8 cellular contexts compared by ENCODE assay signal in genomic region chr6:36874443-36875249, GRCh38. TPM values are rescaled to one million over a fixed set of nuclear protein-coding genes. Genes with fewer than 3 reads are reported as not detected.
DNase-seq lines count a peak whose midpoint lies in the region; FAIRE-seq and TF ChIP-seq lines count a peak whose summit lies in the region.

Gene PPIL1 (minus strand): TSS chr6:36874803. CDS start chr6:36874772, 31 bp downstream.

- H3K9me3 Mint-ChIP-seq in neural crest cell, result no peaks in the 10 kb centered on the region

- peak within 1 kb of the TSS; percentile 100 for H3K27ac Mint-ChIP-seq in neural crest cell (ENCODE audit: unreplicated experiment)

- H3K27me3 ChIP-seq in MG63 (no peaks in the 10 kb centered on the region), stomach smooth muscle (ENCODE audit: control insufficient read depth in 1 of 2, insufficient read depth in 2 of 2, low read length in 2 of 2) (no peaks in the 10 kb centered on the region)

- H3K36me3 ChIP-seq in MG63 (peaks cover 10% of the 10 kb centered on the region), stomach smooth muscle (ENCODE audit: control insufficient read depth in 2 of 2, insufficient read depth in 2 of 2, low read length in 2 of 2) (no peaks in the 10 kb centered on the region)

- no peak for TF ChIP-seq CTCF in foreskin fibroblast (IDR thresholded peaks at IDR 0.05; ENCODE audit: low read depth, low read length)
- TF ChIP-seq CTCF in neural crest cell (conservative IDR thresholded peaks at IDR 0.05), result no peak

- TF ChIP-seq POLR2A in H54 (IDR thresholded peaks at IDR 0.05; ENCODE audit: low read depth, low read length), result peak; percentile 35; the same call in 1 of the 2 replicates

- H3K9ac ChIP-seq in stomach smooth muscle (ENCODE audit: low read length in 2 of 2), result peak within 1 kb of the TSS; percentile 85 to 98

- H3K4me3 Mint-ChIP-seq in neural crest cell, result peak within 1 kb of the TSS; percentile 99

- H3K4me1 Mint-ChIP-seq in neural crest cell, result peaks cover 40% of the 10 kb centered on the region

- peaks cover 7% of the 10 kb centered on the region for H3K4me1 ChIP-seq in stomach smooth muscle (ENCODE audit: control insufficient read depth, insufficient read depth, low read length)

- peaks cover 2% of the 10 kb centered on the region for H3K36me3 Mint-ChIP-seq in neural crest cell (ENCODE audit: low read depth)

- DNase-seq in ELF-1 (ENCODE audit: low read depth, low spot score) (peak; percentile 92), H54 (ENCODE audit: insufficient read length, low spot score) (peak; percentile 75), MG63 (peak; percentile 83), SIG-M5 treated with dmso at 0.1 percent for 504 hours (lab: John Stamatoyannopoulos, UW; ENCODE audit: unreplicated experiment) (peak; percentile 86), activated gamma-delta T cell treated with Interleukin-2 at 50 U/mL for 16 hours (peak; percentile 78), foreskin fibroblast (peak; percentile 80 to 92), neural crest cell (ENCODE audit: low read depth, low spot score) (peak; percentile 75)

- H3K4me3 ChIP-seq in MG63 (peak within 1 kb of the TSS; percentile 99), foreskin fibroblast (ENCODE audit: low read depth in 1 of 2, low read length in 2 of 2) (peak within 1 kb of the TSS; percentile 87 to 95), stomach smooth muscle (ENCODE audit: low read length in 2 of 2) (peak within 1 kb of the TSS; percentile 95 to 99)

- peaks cover 24% of the 10 kb centered on the region for H3K27me3 Mint-ChIP-seq in neural crest cell (ENCODE audit: low read depth)

- H3K27ac ChIP-seq in stomach smooth muscle (ENCODE audit: low read length), result peak within 1 kb of the TSS; percentile 91

- H3K9me3 ChIP-seq in MG63 (no peaks in the 10 kb centered on the region), stomach smooth muscle (ENCODE audit: control insufficient read depth in 2 of 2, low read length in 2 of 2) (no peaks in the 10 kb centered on the region)

- peak; percentile 85 for FAIRE-seq in H54 (lab: Jason Lieb, UNC)

RNA-seq across cellular contexts. Expression of gene PPIL1, which starts in this region (rescaled TPM):
- total RNA-seq in MG63 (2014; rRNA removed; shearing (Covaris generic); ENCODE audit: low replicate concordance), result 52.9 and 54.4 TPM in 2 replicates
- total RNA-seq in neural crest cell, result 82.8 and 84.9 TPM in 2 replicates

Comparison
In these comparisons a context has a peak if more than half of its experiments do, and no peak if none do; other contexts are left out.
1. Peak in every context shown above with its lines: DNase-seq, H3K4me3 ChIP-seq and H3K27ac ChIP-seq.